Comparison of ENCODE assay signal across 30 cellular contexts in genomic region chr3:12439161-12439560, GRCh38.
"Had no signal": no experiment of that assay in that cellular context is flagged by ENCODE, and none has a peak within 500 bp of the region (broad histone marks: within the 10 kb centered on the region; RNA-seq: fewer than 3 reads in every experiment).

No MANE protein-coding gene starts in this region.

- H3K27ac Mint-ChIP-seq: activated CD4-positive, alpha-beta memory T cell treated with anti-CD3 and anti-CD28 coated beads for 36 hours; activated CD4-positive, alpha-beta T cell treated with anti-CD3 and anti-CD28 coated beads, Interleukin-2, amount 10 ng/mL, durations not matched to agents 24 days and 14 days; activated T-cell treated with anti-CD3 and anti-CD28 coated beads, Interleukin-2, amount 50 U/mL, for 24 hours; activated T-helper 17 cell treated with anti-CD3 and anti-CD28 coated beads, Interleukin-2, amount 50 U/mL, for 72 hours; naive thymus-derived CD4-positive, alpha-beta T cell; neural progenitor cell; stimulated activated effector memory CD8-positive, alpha-beta T cell treated with anti-CD3 and anti-CD28 coated beads, Interleukin-12 subunit alpha, Interleukin-12 subunit beta, amount 100 ng/mL, for 72 hours; stimulated activated naive CD8-positive, alpha-beta T cell treated with anti-CD3 and anti-CD28 coated beads, Interleukin-15, Interleukin-2, amounts not matched to agents 100 ng/mL and 50 ng/mL, for 24 hours; T-helper 1 cell treated with Interleukin-12 subunit alpha and Interleukin-12 subunit beta and Interleukin-4 antibody, amounts not matched to agents 30 μg/mL and 1 μg/mL, for 36 hours had no signal

- H3K4me3 Mint-ChIP-seq: activated CD4-positive, alpha-beta memory T cell treated with anti-CD3 and anti-CD28 coated beads for 36 hours; activated CD4-positive, alpha-beta T cell treated with anti-CD3 and anti-CD28 coated beads, Interleukin-2, amount 10 ng/mL, durations not matched to agents 24 days and 14 days; activated T-cell treated with anti-CD3 and anti-CD28 coated beads, Interleukin-2, amount 50 U/mL, for 24 hours; activated T-helper 17 cell treated with anti-CD3 and anti-CD28 coated beads, Interleukin-2, amount 50 U/mL, for 72 hours; naive thymus-derived CD4-positive, alpha-beta T cell; neural progenitor cell; stimulated activated effector memory CD8-positive, alpha-beta T cell treated with anti-CD3 and anti-CD28 coated beads, Interleukin-12 subunit alpha, Interleukin-12 subunit beta, amount 100 ng/mL, for 72 hours; stimulated activated naive CD8-positive, alpha-beta T cell treated with anti-CD3 and anti-CD28 coated beads, Interleukin-15, Interleukin-2, amounts not matched to agents 100 ng/mL and 50 ng/mL, for 24 hours; T-helper 1 cell treated with Interleukin-12 subunit alpha and Interleukin-12 subunit beta and Interleukin-4 antibody, amounts not matched to agents 30 μg/mL and 1 μg/mL, for 36 hours had no signal

- H3K4me1 Mint-ChIP-seq: activated CD4-positive, alpha-beta T cell treated with anti-CD3 and anti-CD28 coated beads, Interleukin-2, amount 10 ng/mL, durations not matched to agents 24 days and 14 days; activated T-helper 17 cell treated with anti-CD3 and anti-CD28 coated beads, Interleukin-2, amount 50 U/mL, for 72 hours; naive thymus-derived CD4-positive, alpha-beta T cell; stimulated activated effector memory CD8-positive, alpha-beta T cell treated with anti-CD3 and anti-CD28 coated beads, Interleukin-12 subunit alpha, Interleukin-12 subunit beta, amount 100 ng/mL, for 72 hours had no signal

- H3K36me3 Mint-ChIP-seq: activated CD4-positive, alpha-beta memory T cell treated with anti-CD3 and anti-CD28 coated beads for 36 hours; naive thymus-derived CD4-positive, alpha-beta T cell; neural progenitor cell; stimulated activated effector memory CD8-positive, alpha-beta T cell treated with anti-CD3 and anti-CD28 coated beads, Interleukin-12 subunit alpha, Interleukin-12 subunit beta, amount 100 ng/mL, for 72 hours had no signal

- H3K4me1 ChIP-seq: breast epithelium had no signal

- DNase-seq: activated CD4-positive, alpha-beta memory T cell treated with anti-CD3 and anti-CD28 coated beads for 36 hours; activated CD4-positive, alpha-beta T cell treated with anti-CD3 and anti-CD28 coated beads, Interleukin-2, amount 10 ng/mL, durations not matched to agents 24 days and 14 days; activated CD8-positive, alpha-beta memory T cell treated with anti-CD3 and anti-CD28 coated beads, Interleukin-2, amount 50 U/mL, for 4 hours; activated gamma-delta T cell treated with Interleukin-2 at 50 U/mL for 16 hours; activated naive CD4-positive, alpha-beta T cell treated with anti-CD3 and anti-CD28 coated beads, Interleukin-2, amount 50 U/mL, for 16 hours; activated T-cell treated with anti-CD3 and anti-CD28 coated beads, Interleukin-2, amount 50 U/mL, for 24 hours; amygdala; central memory CD4-positive, alpha-beta T cell; effector CD8-positive, alpha-beta T cell; gastrocnemius medialis; glutamatergic neuron; left ventricle myocardium inferior; mesendoderm; naive thymus-derived CD4-positive, alpha-beta T cell; occipital lobe; right cardiac atrium; stimulated activated CD4-positive, alpha-beta T cell treated with anti-CD3 and anti-CD28 coated beads, Interleukin-4, amount 100 ng/mL, for 24 hours; substantia nigra; SW 1271; T-helper 9 cell; thyroid gland; WERI-Rb-1 had no signal

- H3K27ac ChIP-seq: gastrocnemius medialis, left ventricle myocardium inferior, neural progenitor cell, thyroid gland, WERI-Rb-1 had no signal

- H3K9ac ChIP-seq: neural progenitor cell had no signal

- ATAC-seq: activated CD4-positive, CD25-positive, alpha-beta regulatory T cell treated with anti-CD3 and anti-CD28 coated beads, Interleukin-2, amount 50 U/mL, for 24 hours; activated T-helper 17 cell treated with anti-CD3 and anti-CD28 coated beads, Interleukin-2, amount 50 U/mL, for 72 hours; gastrocnemius medialis; naive thymus-derived CD4-positive, alpha-beta T cell; right cardiac atrium; stimulated activated effector memory CD8-positive, alpha-beta T cell treated with anti-CD3 and anti-CD28 coated beads, Interleukin-12 subunit alpha, Interleukin-12 subunit beta, amount 100 ng/mL, for 72 hours had no signal

- H3K9me3 ChIP-seq: breast epithelium, gastrocnemius medialis, left ventricle myocardium inferior, thyroid gland had no signal

- H3K4me3 ChIP-seq: breast epithelium, gastrocnemius medialis, left ventricle myocardium inferior, lung, neural progenitor cell, thyroid gland had no signal

- H3K36me3 ChIP-seq: breast epithelium, gastrocnemius medialis, neural progenitor cell, thyroid gland, WERI-Rb-1 had no signal

- H3K9me3 Mint-ChIP-seq: activated CD4-positive, alpha-beta memory T cell treated with anti-CD3 and anti-CD28 coated beads for 36 hours; activated CD4-positive, alpha-beta T cell treated with anti-CD3 and anti-CD28 coated beads, Interleukin-2, amount 10 ng/mL, durations not matched to agents 24 days and 14 days; activated T-cell treated with anti-CD3 and anti-CD28 coated beads, Interleukin-2, amount 50 U/mL, for 24 hours; activated T-helper 17 cell treated with anti-CD3 and anti-CD28 coated beads, Interleukin-2, amount 50 U/mL, for 72 hours; naive thymus-derived CD4-positive, alpha-beta T cell; neural progenitor cell; stimulated activated effector memory CD8-positive, alpha-beta T cell treated with anti-CD3 and anti-CD28 coated beads, Interleukin-12 subunit alpha, Interleukin-12 subunit beta, amount 100 ng/mL, for 72 hours; stimulated activated naive CD8-positive, alpha-beta T cell treated with anti-CD3 and anti-CD28 coated beads, Interleukin-15, Interleukin-2, amounts not matched to agents 100 ng/mL and 50 ng/mL, for 24 hours; T-helper 1 cell treated with Interleukin-12 subunit alpha and Interleukin-12 subunit beta and Interleukin-4 antibody, amounts not matched to agents 30 μg/mL and 1 μg/mL, for 36 hours had no signal

- H3K27me3 ChIP-seq: breast epithelium, neural progenitor cell, thyroid gland had no signal
